In the genomic region with DNA sequence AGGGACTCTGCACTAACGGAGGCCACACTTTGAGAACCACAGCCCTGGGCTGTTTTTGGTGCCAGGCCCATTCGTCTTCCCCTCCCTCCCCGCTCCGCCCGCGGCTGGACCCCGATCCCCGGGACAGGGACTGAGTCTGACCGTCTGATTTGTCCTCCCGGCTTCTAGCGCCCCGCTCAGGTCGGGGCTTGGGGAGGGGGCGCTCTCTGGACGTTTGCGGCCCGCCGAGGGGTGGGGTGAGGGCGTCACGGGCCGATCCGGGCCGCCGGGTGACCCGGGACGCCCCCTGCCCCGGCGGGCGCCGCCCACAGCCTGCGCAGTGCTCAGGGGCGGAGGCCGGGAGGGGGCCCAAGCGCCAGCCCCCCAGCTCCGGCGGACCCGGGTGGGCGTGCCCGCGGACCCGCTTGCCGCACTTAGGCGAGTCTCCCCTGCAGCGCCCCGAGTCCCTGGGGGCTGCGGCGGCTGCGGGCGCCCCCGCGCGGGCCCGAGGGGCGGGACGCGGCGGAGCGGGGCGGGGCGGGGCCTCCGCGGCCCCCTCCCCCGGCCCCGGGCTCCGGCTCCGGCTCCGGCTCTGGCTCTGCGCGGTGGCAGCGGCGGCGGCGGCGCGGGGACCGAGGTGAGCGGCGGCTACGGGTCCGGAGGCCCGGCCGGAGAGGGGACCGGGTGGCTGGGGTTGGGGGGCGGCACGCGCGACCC, we compare ENCODE assay signal across 8 cellular contexts. TPM values are rescaled to one million over a fixed set of nuclear protein-coding genes. Genes with fewer than 3 reads are reported as not detected.
A peak's percentile ranks its signal among the peaks of the same experiment; 100 is the strongest.
DNase-seq lines count a peak whose midpoint lies in the region; ATAC-seq and TF ChIP-seq lines count a peak whose summit lies in the region.

No MANE protein-coding gene starts in this region.

- TF ChIP-seq EP300 in sigmoid colon (IDR thresholded peaks at IDR 0.05): no peak

- no peaks in the 10 kb centered on the region for H3K9me3 ChIP-seq in right cardiac atrium (ENCODE audit: control insufficient read depth, low read length)
- no peaks in the 10 kb centered on the region for H3K9me3 ChIP-seq in sigmoid colon

- DNase-seq in NCI-H1436 (lab: John Stamatoyannopoulos, UW): peak; percentile 32
- no peak for DNase-seq in NCI-H1436 treated with DMSO at 0.1 percent for 48 hours (lab: John Stamatoyannopoulos, UW)
- peak; percentile 47 for DNase-seq in activated effector memory CD4-positive, alpha-beta T cell treated with Interleukin-2 at 50 U/mL for 16 hours
- DNase-seq in right cardiac atrium: peak; percentile 56 to 84 (median 83)
- peak; percentile 64 for DNase-seq in sigmoid colon
- DNase-seq in SHP77 treated with DMSO at 0.1 percent for 48 hours (lab: John Stamatoyannopoulos, UW): no peak
- DNase-seq in NOMO-1 treated with DMSO at 0.1 percent for 48 hours (lab: John Stamatoyannopoulos, UW; ENCODE audit: unreplicated experiment): no peak

- H3K4me3 ChIP-seq in right cardiac atrium (ENCODE audit: low read length) (peak overlapping the region; percentile 95), sigmoid colon (peak overlapping the region; percentile 41 to 72 (median 58))

- no peak for TF ChIP-seq POLR2A in sigmoid colon (IDR thresholded peaks at IDR 0.05)

- H3K36me3 ChIP-seq in sigmoid colon: no peaks in the 10 kb centered on the region

- H3K27ac ChIP-seq in right cardiac atrium (ENCODE audit: low read length): peak overlapping the region; percentile 48
- peak overlapping the region; percentile 58 to 76 (median 71) for H3K27ac ChIP-seq in sigmoid colon

- H3K4me1 ChIP-seq in right cardiac atrium (ENCODE audit: control insufficient read depth, insufficient read depth, low read length): peaks cover 7% of the 10 kb centered on the region
- H3K4me1 ChIP-seq in sigmoid colon: peaks cover 0 to 25% (median 14%) of the 10 kb centered on the region in 4 donors

- TF ChIP-seq CTCF in sigmoid colon (IDR thresholded peaks at IDR 0.05): no peak

- ATAC-seq in right cardiac atrium: peak; percentile 65 to 75
- no peak for ATAC-seq in GM18511 (IDR thresholded peaks at IDR 0.05; ENCODE audit: unreplicated experiment)

- H3K27me3 ChIP-seq in right cardiac atrium (ENCODE audit: control insufficient read depth, insufficient read depth) (no peaks in the 10 kb centered on the region), sigmoid colon (peaks cover 0 to 18% (median 4%) of the 10 kb centered on the region in 3 donors)

- under 1% methylated on average over 87 of the region's 87 CpGs for whole genome bisulfite sequencing in right cardiac atrium
- 1% methylated on average over 87 of the region's 87 CpGs for WGBS in sigmoid colon, 2 donors

- intact Hi-C loops in right cardiac atrium (cut with DNase I): no loop called here
- intact Hi-C loops in sigmoid colon (cut with DNase I): no loop called here

RNA-seq across cellular contexts. Expression of a gene that starts 33.7 kb away (rescaled TPM):
- 10 to 100 TPM in 1 of 4 donors, 1 to 10 TPM in 3; 6.9 to 10.9 (median 9.5) TPM for total RNA-seq in right cardiac atrium
- 6.1 TPM for polyA plus RNA-seq in right cardiac atrium
- 10 to 100 TPM in 2 of 4 donors, 1 to 10 TPM in 2; 7.9 to 13.6 (median 10.6) TPM for total RNA-seq in sigmoid colon
- 10 to 100 TPM; 12.7 to 35.6 (median 13.2) TPM for polyA plus RNA-seq in sigmoid colon

Comparison
In these comparisons a context has a peak if more than half of its experiments do, and no peak if none do; other contexts are left out.
1. DNase-seq: peak in NCI-H1436 (single experiment), activated effector memory CD4-positive, alpha-beta T cell treated with Interleukin-2 at 50 U/mL for 16 hours (single experiment), right cardiac atrium (3 of 3) and sigmoid colon (single experiment); none in NCI-H1436 treated with DMSO at 0.1 percent for 48 hours (single experiment), SHP77 treated with DMSO at 0.1 percent for 48 hours (single experiment) and NOMO-1 treated with DMSO at 0.1 percent for 48 hours (single experiment).